1 cellular context compared by ENCODE assay signal in genomic region chr6:7313505-7314165, GRCh38.
TF ChIP-seq lines count a peak whose summit lies in the region.

No MANE protein-coding gene starts in this region.

TF ChIP-seq in HepG2, 621 proteins besides CTCF, POLR2A, EP300 and RAD21 (continued from another document and continues in another):
- no peak for TF ChIP-seq CBX1 (IDR thresholded peaks at IDR 0.05; ENCODE audit: low read depth)
- TF ChIP-seq TOPORS (CRISPR knock-in tag; IDR thresholded peaks at IDR 0.05) = no peak
- TF ChIP-seq ZNF276 (CRISPR knock-in tag; IDR thresholded peaks at IDR 0.05; ENCODE audit: low read depth) = no peak
- no peak for TF ChIP-seq ZNF12 (CRISPR knock-in tag; IDR thresholded peaks at IDR 0.05)
- TF ChIP-seq FOSL2 (CRISPR knock-in tag; IDR thresholded peaks at IDR 0.05) = no peak
- TF ChIP-seq ZBTB38 (CRISPR knock-in tag; IDR thresholded peaks at IDR 0.05) = peak; percentile 81; the same call in 1 of the 2 replicates
- no peak for TF ChIP-seq ZNF543 (CRISPR knock-in tag; IDR thresholded peaks at IDR 0.05)
- 0 out of 2 replicates have a peak, but pooled peaks have one; percentile 14 for TF ChIP-seq ZBTB4 (CRISPR knock-in tag; IDR thresholded peaks at IDR 0.05; ENCODE audit: borderline replicate concordance)
- no peak for TF ChIP-seq ZNF552 (CRISPR knock-in tag; IDR thresholded peaks at IDR 0.05; ENCODE audit: borderline replicate concordance)
- TF ChIP-seq ZNF10 (CRISPR knock-in tag; IDR thresholded peaks at IDR 0.05; ENCODE audit: borderline replicate concordance, low read depth) = no peak
- no peak for TF ChIP-seq ZC3H4 (CRISPR knock-in tag; IDR thresholded peaks at IDR 0.05; ENCODE audit: borderline replicate concordance)
- TF ChIP-seq JUN (CRISPR knock-in tag; IDR thresholded peaks at IDR 0.05) = no peak
- TF ChIP-seq KLF12 (CRISPR knock-in tag; IDR thresholded peaks at IDR 0.05; ENCODE audit: borderline replicate concordance) = 0 out of 2 replicates have a peak, but pooled peaks have one; percentile 6
- TF ChIP-seq BRF2 (CRISPR knock-in tag; IDR thresholded peaks at IDR 0.05) = 0 out of 2 replicates have a peak, but pooled peaks have one; percentile 15
- no peak; the same call in 1 of the 2 replicates for TF ChIP-seq IRX3 (CRISPR knock-in tag; IDR thresholded peaks at IDR 0.05; ENCODE audit: borderline replicate concordance, low read depth)
- TF ChIP-seq TRAFD1 (CRISPR knock-in tag; IDR thresholded peaks at IDR 0.05; ENCODE audit: borderline replicate concordance) = no peak
- no peak for TF ChIP-seq CENPT (CRISPR knock-in tag; IDR thresholded peaks at IDR 0.05; ENCODE audit: low read depth)
- no peak for TF ChIP-seq SCMH1 (CRISPR knock-in tag; IDR thresholded peaks at IDR 0.05; ENCODE audit: borderline replicate concordance)
- no peak for TF ChIP-seq TP53 (CRISPR knock-in tag; conservative IDR thresholded peaks at IDR 0.05)
- 0 out of 2 replicates have a peak, but pooled peaks have one; percentile 16 for TF ChIP-seq SOX13 (IDR thresholded peaks at IDR 0.05)
- no peak for TF ChIP-seq SOX13 (CRISPR knock-in tag; conservative IDR thresholded peaks at IDR 0.05 in 1 of 2, IDR thresholded peaks at IDR 0.05 in 1 of 2)
- no peak for TF ChIP-seq ONECUT2 (CRISPR knock-in tag; IDR thresholded peaks at IDR 0.05)
- TF ChIP-seq FOXM1 (CRISPR knock-in tag; IDR thresholded peaks at IDR 0.05) = no peak
- TF ChIP-seq ZNF207 (IDR thresholded peaks at IDR 0.05; ENCODE audit: borderline replicate concordance) = no peak
- TF ChIP-seq ZNF766 (CRISPR knock-in tag; IDR thresholded peaks at IDR 0.05; ENCODE audit: borderline replicate concordance) = no peak
- no peak for TF ChIP-seq IRF2 (CRISPR knock-in tag; IDR thresholded peaks at IDR 0.05)
- no peak for TF ChIP-seq TSC22D2 (CRISPR knock-in tag; IDR thresholded peaks at IDR 0.05; ENCODE audit: borderline replicate concordance)
- TF ChIP-seq REPIN1 (CRISPR knock-in tag; IDR thresholded peaks at IDR 0.05; ENCODE audit: borderline replicate concordance, low read depth) = no peak; the same call in 1 of the 2 replicates
- TF ChIP-seq ZNF30 (CRISPR knock-in tag; IDR thresholded peaks at IDR 0.05) = no peak
- TF ChIP-seq BCL3 (CRISPR knock-in tag; IDR thresholded peaks at IDR 0.05) = no peak
- no peak for TF ChIP-seq RBM39 (IDR thresholded peaks at IDR 0.05; ENCODE audit: low read depth, low read length, poor library complexity, severe bottlenecking)
- TF ChIP-seq ZNF550 (CRISPR knock-in tag; IDR thresholded peaks at IDR 0.05; ENCODE audit: borderline replicate concordance) = no peak
- 0 out of 2 replicates have a peak, but pooled peaks have one; percentile 2 for TF ChIP-seq MBNL3 (CRISPR knock-in tag; conservative IDR thresholded peaks at IDR 0.05)
- TF ChIP-seq TFE3 (CRISPR knock-in tag; IDR thresholded peaks at IDR 0.05) = no peak
- TF ChIP-seq HDAC1 (CRISPR knock-in tag; IDR thresholded peaks at IDR 0.05) = 0 out of 2 replicates have a peak, but pooled peaks have one; percentile 5
- no peak for TF ChIP-seq FLYWCH1 (CRISPR knock-in tag; IDR thresholded peaks at IDR 0.05)
- no peak for TF ChIP-seq ZBTB1 (CRISPR knock-in tag; IDR thresholded peaks at IDR 0.05; ENCODE audit: borderline replicate concordance)
- no peak for TF ChIP-seq GRHL1 (CRISPR knock-in tag; conservative IDR thresholded peaks at IDR 0.05)
- TF ChIP-seq ZFP37 (CRISPR knock-in tag; IDR thresholded peaks at IDR 0.05; ENCODE audit: borderline replicate concordance) = 0 out of 2 replicates have a peak, but pooled peaks have one; percentile 2
- TF ChIP-seq ZNF337 (CRISPR knock-in tag; IDR thresholded peaks at IDR 0.05; ENCODE audit: borderline replicate concordance, low read depth) = no peak
- no peak for TF ChIP-seq ZNF512B (CRISPR knock-in tag; IDR thresholded peaks at IDR 0.05; ENCODE audit: borderline replicate concordance)
- no peak for TF ChIP-seq ZNF782 (CRISPR knock-in tag; IDR thresholded peaks at IDR 0.05; ENCODE audit: borderline replicate concordance)
- no peak for TF ChIP-seq HNRNPK (IDR thresholded peaks at IDR 0.05; ENCODE audit: low read depth, low read length, poor library complexity, severe bottlenecking)
- no peak for TF ChIP-seq MEIS1 (CRISPR knock-in tag; IDR thresholded peaks at IDR 0.05; ENCODE audit: borderline replicate concordance)
- no peak for TF ChIP-seq NR1H2 (CRISPR knock-in tag; IDR thresholded peaks at IDR 0.05; ENCODE audit: borderline replicate concordance, low read depth)
- no peak for TF ChIP-seq ZKSCAN8 (CRISPR knock-in tag; IDR thresholded peaks at IDR 0.05; ENCODE audit: borderline replicate concordance)
- no peak for TF ChIP-seq NR3C1 (CRISPR knock-in tag; IDR thresholded peaks at IDR 0.05)
- no peak for TF ChIP-seq HES4 (CRISPR knock-in tag; IDR thresholded peaks at IDR 0.05; ENCODE audit: borderline replicate concordance)
- no peak for TF ChIP-seq TFDP1 (CRISPR knock-in tag; IDR thresholded peaks at IDR 0.05; ENCODE audit: borderline replicate concordance)
- TF ChIP-seq ZNF331 (CRISPR knock-in tag; IDR thresholded peaks at IDR 0.05) = no peak
- no peak for TF ChIP-seq SMARCE1 (IDR thresholded peaks at IDR 0.05; ENCODE audit: borderline replicate concordance)
- no peak for TF ChIP-seq CENPX (CRISPR knock-in tag; IDR thresholded peaks at IDR 0.05)
- no peak; the same call in 1 of the 2 replicates for TF ChIP-seq ZNF205 (CRISPR knock-in tag; IDR thresholded peaks at IDR 0.05)
